11 cellular contexts compared by ENCODE assay signal in genomic region chr5:54360089-54360488, GRCh38. TPM values are rescaled to one million over a fixed set of nuclear protein-coding genes. Genes with fewer than 3 reads are reported as not detected.
DNase-seq lines count a peak whose midpoint lies in the region; ATAC-seq, FAIRE-seq and TF ChIP-seq lines count a peak whose summit lies in the region.
"Had no signal": no experiment of that assay in that cellular context is flagged by ENCODE, and none has a peak within 500 bp of the region (broad histone marks: within the 10 kb centered on the region; RNA-seq: fewer than 3 reads in every experiment).

No MANE protein-coding gene starts in this region.

- no peaks in the 10 kb centered on the region for H3K27me3 Mint-ChIP-seq in astrocyte (ENCODE audit: low read depth, unreplicated experiment)

- peak overlapping the region; percentile 70 for H2AFZ ChIP-seq in astrocyte (ENCODE audit: low read depth, low read length)
- peak overlapping the region; percentile 49 for H2AFZ ChIP-seq in hepatocyte
- H2AFZ ChIP-seq: PC-9 had no signal

- no peaks in the 10 kb centered on the region for H3K36me3 ChIP-seq in astrocyte (ENCODE audit: insufficient read depth, low read length)
- no peaks in the 10 kb centered on the region for H3K36me3 ChIP-seq in hepatocyte (replicated peaks; ENCODE audit: insufficient read depth, low read depth)
- no peaks in the 10 kb centered on the region for H3K36me3 ChIP-seq in thymus (ENCODE audit: control insufficient read depth, insufficient read depth)
- no peaks in the 10 kb centered on the region for H3K36me3 ChIP-seq in effector memory CD4-positive, alpha-beta T cell (ENCODE audit: control insufficient read depth, insufficient read depth, low read length)

- DNase-seq in HPDE6-E6E7 (ENCODE audit: extremely low spot score) (peak; percentile 57), astrocyte (ENCODE audit: low read depth) (peak; percentile 78), hepatocyte (ENCODE audit: low spot score) (peak; percentile 35)
- DNase-seq in effector memory CD4-positive, alpha-beta T cell = no peak
- DNase-seq: activated B cell treated with CpG ODN at 0.5 μM for 24 hours; activated naive CD4-positive, alpha-beta T cell; NCI-H187 treated with DMSO at 0.1 percent for 48 hours; PC-9 had no signal

- peaks cover 12% of the 10 kb centered on the region for H3K4me1 ChIP-seq in astrocyte (ENCODE audit: insufficient read depth, low read length)
- peaks cover 33% of the 10 kb centered on the region for H3K4me1 ChIP-seq in hepatocyte (ENCODE audit: insufficient read depth)
- H3K4me1 ChIP-seq in thymus (ENCODE audit: control insufficient read depth, insufficient read depth, low read length) = no peaks in the 10 kb centered on the region
- H3K4me1 ChIP-seq in effector memory CD4-positive, alpha-beta T cell (ENCODE audit: control insufficient read depth, insufficient read depth, low read length, poor library complexity, severe bottlenecking) = no peaks in the 10 kb centered on the region

- ATAC-seq in GM21515 (IDR thresholded peaks at IDR 0.05; ENCODE audit: unreplicated experiment) (no peak), HG03097 (IDR thresholded peaks at IDR 0.05; ENCODE audit: low FRiP score, unreplicated experiment) (no peak)

- no peaks in the 10 kb centered on the region for H3K79me2 ChIP-seq in astrocyte (ENCODE audit: insufficient read depth, low read length)
- H3K79me2 ChIP-seq in hepatocyte = no peaks in the 10 kb centered on the region

- H4K20me1 ChIP-seq in astrocyte (ENCODE audit: insufficient read depth, low read length) (no peaks in the 10 kb centered on the region), hepatocyte (ENCODE audit: insufficient read depth, poor library complexity, severe bottlenecking) (no peaks in the 10 kb centered on the region)

- peak overlapping the region; percentile 97 for H3K27ac Mint-ChIP-seq in astrocyte (ENCODE audit: unreplicated experiment)
- H3K27ac Mint-ChIP-seq: activated B cell treated with CpG ODN at 0.5 μM for 24 hours had no signal

- no peaks in the 10 kb centered on the region for H3K9me2 ChIP-seq in hepatocyte (replicated peaks; ENCODE audit: insufficient read depth)

- no peaks in the 10 kb centered on the region for H3K9me3 ChIP-seq in astrocyte (ENCODE audit: insufficient read depth, low read depth, low read length)
- H3K9me3 ChIP-seq in hepatocyte (ENCODE audit: low read depth) = no peaks in the 10 kb centered on the region
- H3K9me3 ChIP-seq in thymus (ENCODE audit: control insufficient read depth) = no peaks in the 10 kb centered on the region
- no peaks in the 10 kb centered on the region for H3K9me3 ChIP-seq in effector memory CD4-positive, alpha-beta T cell (ENCODE audit: control insufficient read depth, low read length)

- peaks cover 26% of the 10 kb centered on the region for H3K4me1 Mint-ChIP-seq in astrocyte (ENCODE audit: low read depth, unreplicated experiment)

- H3K4me2 ChIP-seq in astrocyte (ENCODE audit: low read length) (peak overlapping the region; percentile 40), hepatocyte (no peak overlapping the region)
- H3K4me2 ChIP-seq: PC-9 had no signal

- no peak overlapping the region for H3K9ac ChIP-seq in astrocyte (ENCODE audit: low read length)

- H3K27me3 ChIP-seq in astrocyte (ENCODE audit: insufficient read depth, low read length) = no peaks in the 10 kb centered on the region
- no peaks in the 10 kb centered on the region for H3K27me3 ChIP-seq in hepatocyte
- H3K27me3 ChIP-seq in thymus (ENCODE audit: control insufficient read depth, insufficient read depth) = no peaks in the 10 kb centered on the region
- no peaks in the 10 kb centered on the region for H3K27me3 ChIP-seq in effector memory CD4-positive, alpha-beta T cell (replicated peaks; ENCODE audit: control insufficient read depth, insufficient read depth, low read length, poor library complexity, severe bottlenecking)

- peaks cover 6% of the 10 kb centered on the region for H3K9me3 Mint-ChIP-seq in astrocyte (ENCODE audit: unreplicated experiment)

- H3K4me3 Mint-ChIP-seq in astrocyte (ENCODE audit: unreplicated experiment) = peak overlapping the region; percentile 43
- H3K4me3 Mint-ChIP-seq: activated B cell treated with CpG ODN at 0.5 μM for 24 hours had no signal

- peaks cover 2% of the 10 kb centered on the region for H3K36me3 Mint-ChIP-seq in astrocyte (ENCODE audit: low read depth, unreplicated experiment)

- TF ChIP-seq CTCF in astrocyte (IDR thresholded peaks at IDR 0.05; ENCODE audit: insufficient read depth, low read depth, low read length) (no peak), hepatocyte (IDR thresholded peaks at IDR 0.05; ENCODE audit: poor library complexity) (no peak)

- no peak overlapping the region for H3K4me3 ChIP-seq in astrocyte (ENCODE audit: insufficient read depth, low read depth, low read length)
- H3K4me3 ChIP-seq in hepatocyte = no peak overlapping the region
- no peak overlapping the region for H3K4me3 ChIP-seq in thymus (ENCODE audit: low read length)
- H3K4me3 ChIP-seq in effector memory CD4-positive, alpha-beta T cell (ENCODE audit: insufficient read depth, low read depth, low read length, poor library complexity, severe bottlenecking) = no peak overlapping the region
- H3K4me3 ChIP-seq: PC-9 had no signal

- FAIRE-seq in astrocyte (lab: Jason Lieb, UNC) = no peak

- WGBS in hepatocyte (ENCODE audit: low lambda C conversion rate, missing lambda C conversion rate) = 51% methylated on average over 5 of the region's 5 CpGs
- WGBS in thymus = 90% methylated on average over 5 of the region's 5 CpGs

- H3K27ac ChIP-seq in astrocyte (ENCODE audit: low read depth, low read length) (no peak overlapping the region), hepatocyte (peak overlapping the region; percentile 91), thymus (ENCODE audit: low read depth) (peak overlapping the region; percentile 13)
- H3K27ac ChIP-seq in effector memory CD4-positive, alpha-beta T cell (ENCODE audit: insufficient read depth, low read length, poor library complexity, severe bottlenecking) = no peak overlapping the region
- H3K27ac ChIP-seq: PC-9 had no signal

RNA-seq across cellular contexts. Expression of gene ARL15, which starts 49.7 kb away (rescaled TPM):
- total RNA-seq in astrocyte = 29.1 and 30.3 TPM in 2 replicates
- total RNA-seq in hepatocyte = 53.1 and 66.3 TPM in 2 replicates
- 13.3 and 15.4 TPM in 2 replicates for polyA plus RNA-seq in hepatocyte
- polyA plus RNA-seq in thymus = 26.4 TPM

Comparison
In these comparisons a context has a peak if more than half of its experiments do, and no peak if none do; other contexts are left out.
1. DNase-seq: peak in HPDE6-E6E7 (single experiment), astrocyte (single experiment) and hepatocyte (single experiment); none in effector memory CD4-positive, alpha-beta T cell (0 of 3).
2. H3K27ac ChIP-seq: peak in hepatocyte (single experiment) and thymus (single experiment); none in astrocyte (single experiment) and effector memory CD4-positive, alpha-beta T cell (single experiment).